33 cellular contexts compared by ENCODE assay signal in genomic region chr2:190197143-190197720, GRCh38.
"Had no signal": no experiment of that assay in that cellular context is flagged by ENCODE, and none has a peak within 500 bp of the region (broad histone marks: within the 10 kb centered on the region; RNA-seq: fewer than 3 reads in every experiment).

No MANE protein-coding gene starts in this region.

- H3K27me3 ChIP-seq: esophagus squamous epithelium, foreskin keratinocyte, heart left ventricle, neutrophil, stomach, thyroid gland, upper lobe of left lung had no signal

- H3K4me3 ChIP-seq: esophagus squamous epithelium, heart left ventricle, stomach, thyroid gland, upper lobe of left lung had no signal

- H3K9me3 ChIP-seq: esophagus squamous epithelium, heart left ventricle, neutrophil, stomach, thyroid gland, upper lobe of left lung had no signal

- H3K4me1 ChIP-seq: esophagus squamous epithelium, foreskin keratinocyte, upper lobe of left lung had no signal

- H3K36me3 ChIP-seq: neutrophil, thyroid gland had no signal

- H3K27ac ChIP-seq: esophagus squamous epithelium, foreskin keratinocyte, heart left ventricle, neutrophil, stomach, thyroid gland, upper lobe of left lung had no signal

- H3K27me3 Mint-ChIP-seq: activated B cell treated with CpG ODN at 0.5 μM for 24 hours; activated CD4-positive, alpha-beta T cell treated with anti-CD3 and anti-CD28 coated beads for 36 hours; activated CD8-positive, alpha-beta memory T cell treated with anti-CD3 and anti-CD28 coated beads, Interleukin-2, amount 10 ng/mL, durations not matched to agents 7 days and 5 days; activated naive CD8-positive, alpha-beta T cell treated with anti-CD3 and anti-CD28 coated beads, Interleukin-2, amount 10 ng/mL, durations not matched to agents 7 days and 5 days; central memory CD8-positive, alpha-beta T cell; progenitor cell of endocrine pancreas; stimulated activated naive B cell treated with anti-CD40 and anti-IgM and Interleukin-4, amounts not matched to agents 10 μg/mL and 1 μg/mL and 100 μg/mL, for 72 hours had no signal

- ATAC-seq: activated CD4-positive, alpha-beta T cell treated with anti-CD3 and anti-CD28 coated beads for 36 hours; activated CD8-positive, alpha-beta memory T cell treated with anti-CD3 and anti-CD28 coated beads, Interleukin-2, amount 10 ng/mL, durations not matched to agents 7 days and 5 days; activated CD8-positive, alpha-beta T cell treated with anti-CD3 and anti-CD28 coated beads, Interleukin-2, amount 10 ng/mL, durations not matched to agents 7 days and 5 days; foreskin keratinocyte; left colon; sciatic nerve; stimulated activated naive B cell treated with anti-CD40 and anti-IgM and Interleukin-4, amounts not matched to agents 10 μg/mL and 1 μg/mL and 100 μg/mL, for 72 hours had no signal

- H3K9me3 Mint-ChIP-seq: activated B cell treated with CpG ODN at 0.5 μM for 24 hours; central memory CD8-positive, alpha-beta T cell; immature natural killer cell; nephron; stimulated activated naive B cell treated with anti-CD40 and anti-IgM and Interleukin-4, amounts not matched to agents 10 μg/mL and 1 μg/mL and 100 μg/mL, for 72 hours; T-helper 1 cell treated with Interleukin-12 subunit alpha and Interleukin-12 subunit beta and Interleukin-4 antibody, amounts not matched to agents 30 μg/mL and 1 μg/mL, for 36 hours had no signal

- H3K4me1 Mint-ChIP-seq: activated CD4-positive, alpha-beta T cell treated with anti-CD3 and anti-CD28 coated beads for 36 hours; activated CD8-positive, alpha-beta memory T cell treated with anti-CD3 and anti-CD28 coated beads, Interleukin-2, amount 10 ng/mL, durations not matched to agents 7 days and 5 days; activated naive CD8-positive, alpha-beta T cell treated with anti-CD3 and anti-CD28 coated beads, Interleukin-2, amount 10 ng/mL, durations not matched to agents 7 days and 5 days; central memory CD8-positive, alpha-beta T cell; immature natural killer cell had no signal

- H3K27ac Mint-ChIP-seq: activated B cell treated with CpG ODN at 0.5 μM for 24 hours; activated CD4-positive, alpha-beta T cell treated with anti-CD3 and anti-CD28 coated beads for 36 hours; activated CD8-positive, alpha-beta memory T cell treated with anti-CD3 and anti-CD28 coated beads, Interleukin-2, amount 10 ng/mL, durations not matched to agents 7 days and 5 days; activated CD8-positive, alpha-beta T cell treated with anti-CD3 and anti-CD28 coated beads, Interleukin-2, amount 10 ng/mL, durations not matched to agents 7 days and 5 days; activated naive CD8-positive, alpha-beta T cell treated with anti-CD3 and anti-CD28 coated beads, Interleukin-2, amount 10 ng/mL, durations not matched to agents 7 days and 5 days; immature natural killer cell; progenitor cell of endocrine pancreas; stimulated activated naive B cell treated with anti-CD40 and anti-IgM and Interleukin-4, amounts not matched to agents 10 μg/mL and 1 μg/mL and 100 μg/mL, for 72 hours; T-helper 1 cell treated with Interleukin-12 subunit alpha and Interleukin-12 subunit beta and Interleukin-4 antibody, amounts not matched to agents 30 μg/mL and 1 μg/mL, for 36 hours had no signal

- DNase-seq: activated B cell treated with CpG ODN at 0.5 μM for 24 hours; activated CD4-positive, alpha-beta T cell treated with anti-CD3 and anti-CD28 coated beads for 36 hours; activated CD8-positive, alpha-beta memory T cell treated with anti-CD3 and anti-CD28 coated beads, Interleukin-2, amount 10 ng/mL, durations not matched to agents 7 days and 5 days; activated CD8-positive, alpha-beta T cell treated with anti-CD3 and anti-CD28 coated beads, Interleukin-2, amount 10 ng/mL, durations not matched to agents 7 days and 5 days; activated naive CD4-positive, alpha-beta T cell treated with Interleukin-2 at 50 U/mL for 16 hours; activated naive CD8-positive, alpha-beta T cell treated with anti-CD3 and anti-CD28 coated beads, Interleukin-2, amount 10 ng/mL, durations not matched to agents 7 days and 5 days; activated T-cell treated with anti-CD3 and anti-CD28 coated beads, Interleukin-2, amount 50 U/mL, for 48 hours; amniotic stem cell; dermis blood vessel endothelial cell; effector CD4-positive, alpha-beta T cell; esophagus squamous epithelium; foreskin keratinocyte; heart left ventricle; hypothalamus; immature natural killer cell; kidney; left colon; mammary epithelial cell; retina; small intestine; stimulated activated CD4-positive, alpha-beta T cell treated with anti-CD3 and anti-CD28 coated beads, Interleukin-2, amount 100 ng/mL, for 24 hours; stimulated activated naive B cell treated with anti-CD40 and anti-IgM and Interleukin-4, amounts not matched to agents 10 μg/mL and 1 μg/mL and 100 μg/mL, for 72 hours; stomach; SW 1271; T1000; thyroid gland; upper lobe of left lung had no signal

- H3K4me3 Mint-ChIP-seq: activated B cell treated with CpG ODN at 0.5 μM for 24 hours; activated CD4-positive, alpha-beta T cell treated with anti-CD3 and anti-CD28 coated beads for 36 hours; activated CD8-positive, alpha-beta memory T cell treated with anti-CD3 and anti-CD28 coated beads, Interleukin-2, amount 10 ng/mL, durations not matched to agents 7 days and 5 days; activated CD8-positive, alpha-beta T cell treated with anti-CD3 and anti-CD28 coated beads, Interleukin-2, amount 10 ng/mL, durations not matched to agents 7 days and 5 days; activated naive CD8-positive, alpha-beta T cell treated with anti-CD3 and anti-CD28 coated beads, Interleukin-2, amount 10 ng/mL, durations not matched to agents 7 days and 5 days; central memory CD8-positive, alpha-beta T cell; immature natural killer cell; nephron; stimulated activated naive B cell treated with anti-CD40 and anti-IgM and Interleukin-4, amounts not matched to agents 10 μg/mL and 1 μg/mL and 100 μg/mL, for 72 hours; T-helper 1 cell treated with Interleukin-12 subunit alpha and Interleukin-12 subunit beta and Interleukin-4 antibody, amounts not matched to agents 30 μg/mL and 1 μg/mL, for 36 hours had no signal
